Comparison of ENCODE assay signal across 2 cellular contexts in genomic region chr16:88883946-88884345, GRCh38.
TF ChIP-seq lines count a peak whose summit lies in the region.

No MANE protein-coding gene starts in this region.

TF ChIP-seq in HepG2, 621 proteins besides CTCF, POLR2A, EP300 and RAD21:
- TF ChIP-seq PATZ1 (CRISPR knock-in tag; IDR thresholded peaks at IDR 0.05) (peak; percentile 27; the same call in 1 of the 2 replicates), ZNF772 (CRISPR knock-in tag; IDR thresholded peaks at IDR 0.05) (no peak), RELA (CRISPR knock-in tag; IDR thresholded peaks at IDR 0.05) (no peak), ZBTB21 (CRISPR knock-in tag; IDR thresholded peaks at IDR 0.05) (no peak)

TF ChIP-seq in K562, 482 proteins besides CTCF, POLR2A, EP300 and RAD21:
- TF ChIP-seq MNT (conservative IDR thresholded peaks at IDR 0.05), result no peak
- peak; percentile 10; the same call in 1 of the 2 replicates for TF ChIP-seq POLR2G (IDR thresholded peaks at IDR 0.05; ENCODE audit: low read depth, low read length)
- TF ChIP-seq TFAP4 (CRISPR knock-in tag; IDR thresholded peaks at IDR 0.05; ENCODE audit: borderline replicate concordance), result 0 out of 2 replicates have a peak, but pooled peaks have one; percentile 2
- no peak for TF ChIP-seq XRCC3 (IDR thresholded peaks at IDR 0.05)
- no peak for TF ChIP-seq KLF1 (tag; IDR thresholded peaks at IDR 0.05)
